ENCODE assay signal across 22 cellular contexts in the genomic region with DNA sequence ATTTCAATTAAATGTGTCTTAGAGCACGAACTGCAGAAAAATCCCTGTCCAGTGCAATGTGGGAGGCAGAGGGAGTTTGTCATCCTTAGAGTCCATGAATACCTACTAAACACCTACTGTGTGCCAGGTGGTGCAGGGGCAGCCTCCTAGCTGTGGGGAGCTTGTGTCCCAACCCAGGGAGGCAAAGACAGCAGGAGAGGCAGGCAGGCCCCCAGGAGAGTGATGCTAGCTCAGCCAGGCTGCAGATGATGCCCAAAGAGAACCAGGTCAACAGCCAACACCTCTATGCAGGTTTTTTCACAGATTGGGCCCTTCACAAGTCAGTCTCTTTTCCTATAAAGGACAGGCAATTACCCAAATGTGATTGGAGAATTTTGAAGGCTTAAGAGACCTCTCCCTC.
DNase-seq lines count a peak whose midpoint lies in the region; TF ChIP-seq lines count a peak whose summit lies in the region.
"Had no signal": no experiment of that assay in that cellular context is flagged by ENCODE, and none has a peak within 500 bp of the region (broad histone marks: within the 10 kb centered on the region; RNA-seq: fewer than 3 reads in every experiment).

No MANE protein-coding gene starts in this region.

- no peaks in the 10 kb centered on the region for H3K4me1 Mint-ChIP-seq in endodermal cell
- H3K4me1 Mint-ChIP-seq: B cell had no signal

- no peak for TF ChIP-seq EP300 in sigmoid colon (IDR thresholded peaks at IDR 0.05)

- H3K27me3 ChIP-seq in endodermal cell (ENCODE audit: control insufficient read depth, insufficient read depth, low read length, poor library complexity, severe bottlenecking) (no peaks in the 10 kb centered on the region), sigmoid colon (peaks cover 0 to 6% (median 0%) of the 10 kb centered on the region in 3 donors)
- H3K27me3 ChIP-seq: BLaER1 treated with 17β-estradiol and CSF1 and Interleukin-3, amounts not matched to agents 10 nM and 100 nM had no signal

- POLR2A ChIA-PET in HEK293 (lab: Yijun Ruan, JAX), result no interaction called here

- WGBS in endodermal cell (ENCODE audit: insufficient coverage in 1 of 2, insufficient read length in 1 of 2), 2 experiments, result 91% methylated on average over 1 of the region's 1 CpG; no CpG with 5 or more reads in 1 of the 2 experiments
- 30 to 63% methylated on average over 1 of the region's 1 CpG for WGBS in sigmoid colon, 2 donors

- no peak overlapping the region for H3K9ac ChIP-seq in endodermal cell (ENCODE audit: extremely low read depth, low read length, poor library complexity, severe bottlenecking)
- H3K9ac ChIP-seq: BLaER1 treated with 17β-estradiol and CSF1 and Interleukin-3, amounts not matched to agents 10 nM and 100 nM had no signal

- H3K27ac ChIP-seq in HEK293 (ENCODE audit: extremely low read depth, low read depth, low read length), result no peak overlapping the region
- H3K27ac ChIP-seq in caudate nucleus (ENCODE audit: low read depth, low read length), result peak overlapping the region; percentile 52
- H3K27ac ChIP-seq in endodermal cell (ENCODE audit: low read depth, low read length), result no peak overlapping the region
- H3K27ac ChIP-seq in sigmoid colon, result no peak overlapping the region
- H3K27ac ChIP-seq: BLaER1 treated with 17β-estradiol and CSF1 and Interleukin-3, amounts not matched to agents 10 nM and 100 nM; HL-60 had no signal

- intact Hi-C loops in sigmoid colon (cut with DNase I), result no loop called here

- H3K4me3 ChIP-seq in HEK293 (ENCODE audit: low read depth, low read length) (no peak overlapping the region), endodermal cell (ENCODE audit: low read length) (no peak overlapping the region), sigmoid colon (no peak overlapping the region)
- H3K4me3 ChIP-seq: BLaER1 treated with 17β-estradiol and CSF1 and Interleukin-3, amounts not matched to agents 10 nM and 100 nM; GM12878; GM23338 had no signal

- H3K9me3 Mint-ChIP-seq in endodermal cell, result no peaks in the 10 kb centered on the region
- H3K9me3 Mint-ChIP-seq: CD8-positive, alpha-beta T cell; GM23338 had no signal

- H3K36me3 Mint-ChIP-seq in endodermal cell (ENCODE audit: low read depth), result no peaks in the 10 kb centered on the region
- H3K36me3 Mint-ChIP-seq: CD8-positive, alpha-beta T cell had no signal

- no peaks in the 10 kb centered on the region for H3K9me3 ChIP-seq in HEK293 (ENCODE audit: control insufficient read depth, insufficient read depth, low read depth, low read length)
- H3K9me3 ChIP-seq in endodermal cell (ENCODE audit: control insufficient read depth, low read length), result no peaks in the 10 kb centered on the region
- no peaks in the 10 kb centered on the region for H3K9me3 ChIP-seq in sigmoid colon
- H3K9me3 ChIP-seq: BLaER1 treated with 17β-estradiol and CSF1 and Interleukin-3, amounts not matched to agents 10 nM and 100 nM had no signal

- no peak overlapping the region for H3K27ac Mint-ChIP-seq in endodermal cell
- H3K27ac Mint-ChIP-seq: B cell; CD8-positive, alpha-beta T cell; GM23338; HFFc6 had no signal

- DNase-seq in caudate nucleus (lab: John Stamatoyannopoulos, UW), result no peak
- peak; percentile 28 for DNase-seq in endodermal cell
- DNase-seq in sigmoid colon, result peak; percentile 15
- DNase-seq in stimulated activated CD4-positive, alpha-beta T cell treated with anti-CD3 and anti-CD28 coated beads, Interleukin-2, amount 100 ng/mL, for 48 hours, result no peak
- DNase-seq in nucleus accumbens (lab: John Stamatoyannopoulos, UW), result no peak
- no peak for DNase-seq in activated gamma-delta T cell (lab: John Stamatoyannopoulos, UW)
- DNase-seq in GM19238 (ENCODE audit: insufficient read length, low spot score), result no peak
- DNase-seq: 8988T; Calu3; CD8-positive, alpha-beta T cell; DMS 273 treated with DMSO at 0.1 percent for 48 hours; DMS53; DND-41; EL; HCEC 1CT; HFFc6 had no signal

- CTCF ChIA-PET in HEK293 (lab: Yijun Ruan, JAX), result interaction anchor here (0.6 kb wide), 1 partner anchor 434 kb away, joined by 3 read pairs; no protein-coding TSS in a partner anchor

- TF ChIP-seq CTCF in HEK293 (tag by site-specific recombination; IDR thresholded peaks at IDR 0.05) (no peak), endodermal cell (conservative IDR thresholded peaks at IDR 0.05) (no peak), sigmoid colon (IDR thresholded peaks at IDR 0.05) (no peak)

- peaks cover 12% of the 10 kb centered on the region for H3K27me3 Mint-ChIP-seq in endodermal cell (ENCODE audit: insufficient read depth)
- H3K27me3 Mint-ChIP-seq: B cell had no signal

- H3K36me3 ChIP-seq in HEK293 (ENCODE audit: control insufficient read depth in 2 of 2, insufficient read depth in 1 of 2, low read length in 2 of 2) (no peaks in the 10 kb centered on the region), endodermal cell (ENCODE audit: control insufficient read depth, insufficient read depth, low read length) (no peaks in the 10 kb centered on the region), sigmoid colon (no peaks in the 10 kb centered on the region)
- H3K36me3 ChIP-seq: BLaER1 treated with 17β-estradiol and CSF1 and Interleukin-3, amounts not matched to agents 10 nM and 100 nM had no signal

- no peak overlapping the region for H3K4me3 Mint-ChIP-seq in endodermal cell
- H3K4me3 Mint-ChIP-seq: B cell; CD8-positive, alpha-beta T cell; GM23338; HFFc6 had no signal

- no peak for TF ChIP-seq POLR2A in sigmoid colon (IDR thresholded peaks at IDR 0.05)

- H3K4me1 ChIP-seq in HEK293 (ENCODE audit: control insufficient read depth, insufficient read depth, low read length), result no peaks in the 10 kb centered on the region
- H3K4me1 ChIP-seq in endodermal cell (ENCODE audit: control insufficient read depth, insufficient read depth, low read length), result no peaks in the 10 kb centered on the region
- no peaks in the 10 kb centered on the region for H3K4me1 ChIP-seq in sigmoid colon
- H3K4me1 ChIP-seq: BLaER1 treated with 17β-estradiol and CSF1 and Interleukin-3, amounts not matched to agents 10 nM and 100 nM had no signal

TF ChIP-seq in HEK293, 187 proteins besides CTCF, POLR2A, EP300 and RAD21:
- peak; percentile 90 for TF ChIP-seq GLIS1 (tag by site-specific recombination; IDR thresholded peaks at IDR 0.05)
- no peak for TF ChIP-seq ZNF670 (tag by site-specific recombination; IDR thresholded peaks at IDR 0.05; ENCODE audit: low read depth)

Comparison
In these comparisons a context has a peak if more than half of its experiments do, and no peak if none do; other contexts are left out.
1. DNase-seq: peak in endodermal cell (single experiment) and sigmoid colon (single experiment); none in caudate nucleus (0 of 61), stimulated activated CD4-positive, alpha-beta T cell treated with anti-CD3 and anti-CD28 coated beads, Interleukin-2, amount 100 ng/mL, for 48 hours (0 of 2), nucleus accumbens (0 of 56), activated gamma-delta T cell (single experiment) and GM19238 (single experiment).